ENCODE assay signal across 1 cellular context in the genomic region with DNA sequence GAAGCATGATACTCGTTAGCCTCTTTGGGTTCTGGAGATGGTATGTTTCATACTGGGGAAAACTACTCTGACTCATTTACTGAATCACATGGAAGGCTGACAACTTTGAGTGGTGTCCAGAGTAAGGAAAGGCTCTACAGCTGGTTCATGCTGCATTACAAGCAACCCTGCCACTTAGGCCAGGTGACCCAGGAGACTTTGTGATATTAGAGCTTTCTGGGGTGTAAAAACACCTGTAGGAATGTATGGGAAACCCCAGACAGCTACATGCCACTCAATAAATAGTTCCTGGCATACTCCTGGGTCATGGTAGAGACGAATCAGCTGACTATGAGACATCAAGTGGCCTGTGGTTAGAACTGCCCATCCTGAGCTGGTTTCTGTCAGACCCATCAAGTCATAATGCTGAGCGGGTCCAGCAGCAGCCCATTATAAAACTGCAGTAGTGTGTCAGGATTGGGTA.
TF ChIP-seq lines count a peak whose summit lies in the region.

No MANE protein-coding gene starts in this region.

TF ChIP-seq in SK-N-SH treated with all-trans-retinoic acid at 6 μM for 48 hours, 23 proteins besides CTCF, POLR2A, EP300 and RAD21 (continued from another document):
- TF ChIP-seq TSHZ2 (CRISPR knock-in tag; IDR thresholded peaks at IDR 0.05) (no peak), ZC3H10 (CRISPR knock-in tag; IDR thresholded peaks at IDR 0.05) (no peak), TCF4 (CRISPR knock-in tag; IDR thresholded peaks at IDR 0.05; ENCODE audit: borderline replicate concordance) (no peak), CSDC2 (CRISPR knock-in tag; IDR thresholded peaks at IDR 0.05) (no peak), ESRRG (CRISPR knock-in tag; IDR thresholded peaks at IDR 0.05) (no peak), BACH2 (CRISPR knock-in tag; IDR thresholded peaks at IDR 0.05; ENCODE audit: borderline replicate concordance) (no peak), RARB (CRISPR knock-in tag; IDR thresholded peaks at IDR 0.05) (no peak), GLIS3 (CRISPR knock-in tag; IDR thresholded peaks at IDR 0.05) (no peak), ARNTL (CRISPR knock-in tag; IDR thresholded peaks at IDR 0.05; ENCODE audit: borderline replicate concordance, low read depth) (no peak), ZFP3 (CRISPR knock-in tag; IDR thresholded peaks at IDR 0.05) (no peak), PPARA (CRISPR knock-in tag; IDR thresholded peaks at IDR 0.05; ENCODE audit: borderline replicate concordance) (no peak)
- TF ChIP-seq, protein P1, sequence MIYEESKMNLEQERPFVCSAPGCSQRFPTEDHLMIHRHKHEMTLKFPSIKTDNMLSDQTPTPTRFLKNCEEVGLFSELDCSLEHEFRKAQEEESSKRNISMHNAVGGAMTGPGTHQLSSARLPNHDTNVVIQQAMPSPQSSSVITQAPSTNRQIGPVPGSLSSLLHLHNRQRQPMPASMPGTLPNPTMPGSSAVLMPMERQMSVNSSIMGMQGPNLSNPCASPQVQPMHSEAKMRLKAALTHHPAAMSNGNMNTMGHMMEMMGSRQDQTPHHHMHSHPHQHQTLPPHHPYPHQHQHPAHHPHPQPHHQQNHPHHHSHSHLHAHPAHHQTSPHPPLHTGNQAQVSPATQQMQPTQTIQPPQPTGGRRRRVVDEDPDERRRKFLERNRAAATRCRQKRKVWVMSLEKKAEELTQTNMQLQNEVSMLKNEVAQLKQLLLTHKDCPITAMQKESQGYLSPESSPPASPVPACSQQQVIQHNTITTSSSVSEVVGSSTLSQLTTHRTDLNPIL (CRISPR knock-in tag; IDR thresholded peaks at IDR 0.05; ENCODE audit: low read depth) = no peak
